Comparison of ENCODE assay signal across 1 cellular context in the genomic region with DNA sequence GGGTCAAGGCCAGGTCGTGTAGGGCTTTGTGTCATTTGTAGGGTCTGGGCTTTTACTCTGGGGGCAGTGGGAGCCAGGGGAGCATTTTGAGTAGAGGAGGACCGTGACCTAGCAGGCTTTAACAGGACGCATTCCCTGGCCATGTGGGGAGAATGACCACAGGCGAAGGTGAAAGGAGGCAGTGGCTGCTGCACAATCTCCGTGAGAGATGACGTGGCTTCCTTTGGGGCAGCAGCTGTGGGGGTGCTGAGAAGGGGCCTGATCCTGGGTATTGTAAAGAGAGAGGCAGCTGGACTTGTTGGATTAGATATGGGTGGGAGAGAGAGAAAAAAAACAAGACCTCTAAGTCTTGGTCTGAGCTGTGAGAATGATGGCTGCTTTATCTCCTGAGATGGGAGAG.
TF ChIP-seq lines count a peak whose summit lies in the region.

No MANE protein-coding gene starts in this region.

TF ChIP-seq in IMR-90, 13 proteins besides CTCF, POLR2A, EP300 and RAD21:
- no peak for TF ChIP-seq BHLHE40 (IDR thresholded peaks at IDR 0.05; ENCODE audit: low read depth, low read length)
- no peak for TF ChIP-seq MAFK (IDR thresholded peaks at IDR 0.05; ENCODE audit: low read depth, low read length)
- no peak for TF ChIP-seq SMC3 (IDR thresholded peaks at IDR 0.05; ENCODE audit: low read depth, low read length)
- no peak for TF ChIP-seq NFE2L2 (IDR thresholded peaks at IDR 0.05; ENCODE audit: low read depth, low read length)
- no peak for TF ChIP-seq FOS (IDR thresholded peaks at IDR 0.05; ENCODE audit: low read depth, low read length)
- TF ChIP-seq, protein P1, sequence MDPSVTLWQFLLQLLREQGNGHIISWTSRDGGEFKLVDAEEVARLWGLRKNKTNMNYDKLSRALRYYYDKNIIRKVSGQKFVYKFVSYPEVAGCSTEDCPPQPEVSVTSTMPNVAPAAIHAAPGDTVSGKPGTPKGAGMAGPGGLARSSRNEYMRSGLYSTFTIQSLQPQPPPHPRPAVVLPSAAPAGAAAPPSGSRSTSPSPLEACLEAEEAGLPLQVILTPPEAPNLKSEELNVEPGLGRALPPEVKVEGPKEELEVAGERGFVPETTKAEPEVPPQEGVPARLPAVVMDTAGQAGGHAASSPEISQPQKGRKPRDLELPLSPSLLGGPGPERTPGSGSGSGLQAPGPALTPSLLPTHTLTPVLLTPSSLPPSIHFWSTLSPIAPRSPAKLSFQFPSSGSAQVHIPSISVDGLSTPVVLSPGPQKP (IDR thresholded peaks at IDR 0.05; ENCODE audit: borderline replicate concordance, low read depth, low read length): no peak
- TF ChIP-seq RCOR1 (IDR thresholded peaks at IDR 0.05; ENCODE audit: insufficient replicate concordance, low read length): no peak
- no peak for TF ChIP-seq RFX5 (IDR thresholded peaks at IDR 0.05; ENCODE audit: low read depth, low read length)
- no peak for TF ChIP-seq CHD1 (IDR thresholded peaks at IDR 0.05; ENCODE audit: low read depth, low read length)
- TF ChIP-seq MXI1 (IDR thresholded peaks at IDR 0.05; ENCODE audit: borderline replicate concordance, low read depth, low read length): no peak
- TF ChIP-seq, protein P2, sequence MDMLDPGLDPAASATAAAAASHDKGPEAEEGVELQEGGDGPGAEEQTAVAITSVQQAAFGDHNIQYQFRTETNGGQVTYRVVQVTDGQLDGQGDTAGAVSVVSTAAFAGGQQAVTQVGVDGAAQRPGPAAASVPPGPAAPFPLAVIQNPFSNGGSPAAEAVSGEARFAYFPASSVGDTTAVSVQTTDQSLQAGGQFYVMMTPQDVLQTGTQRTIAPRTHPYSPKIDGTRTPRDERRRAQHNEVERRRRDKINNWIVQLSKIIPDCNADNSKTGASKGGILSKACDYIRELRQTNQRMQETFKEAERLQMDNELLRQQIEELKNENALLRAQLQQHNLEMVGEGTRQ (IDR thresholded peaks at IDR 0.05; ENCODE audit: low read depth, low read length): no peak
- TF ChIP-seq MAZ (IDR thresholded peaks at IDR 0.05; ENCODE audit: borderline replicate concordance, low read depth, low read length): no peak
TF ChIP-seq in IMR-90: peak in this region for 0.
